In the genomic region with DNA sequence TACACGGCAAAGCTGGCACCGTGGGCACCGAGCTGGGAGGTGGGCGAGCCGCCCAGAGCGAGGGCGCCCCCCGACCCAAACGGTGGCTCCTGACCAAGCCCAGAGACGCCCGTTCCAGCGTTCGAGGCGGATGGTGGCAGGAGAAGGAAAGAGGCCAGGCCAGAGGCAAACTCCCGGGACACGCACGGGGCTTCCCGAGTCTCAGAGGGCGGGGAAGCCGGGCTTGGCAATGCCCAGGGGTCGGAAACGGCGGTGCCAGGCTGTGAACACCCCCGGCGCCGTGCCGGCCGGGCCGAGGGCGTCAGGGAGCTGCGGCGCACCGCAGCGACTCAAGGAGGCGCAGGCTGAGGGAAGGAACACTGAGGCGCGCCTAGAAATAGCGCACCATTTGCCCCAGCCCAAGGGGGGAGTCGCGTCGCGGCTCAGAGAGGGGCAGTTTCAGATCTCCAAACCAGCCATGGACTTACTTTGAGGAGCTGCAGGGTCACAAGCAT, we compare ENCODE assay signal across 8 cellular contexts. TPM values are rescaled to one million over a fixed set of nuclear protein-coding genes. Genes with fewer than 3 reads are reported as not detected.
DNase-seq lines count a peak whose midpoint lies in the region; ATAC-seq and TF ChIP-seq lines count a peak whose summit lies in the region.

No MANE protein-coding gene starts in this region.

- H3K9me3 ChIP-seq in MG63 (no peaks in the 10 kb centered on the region), liver (ENCODE audit: control insufficient read depth in 4 of 4, low read length in 3 of 4) (no peaks in the 10 kb centered on the region), thoracic aorta (no peaks in the 10 kb centered on the region)

- peaks cover 21 to 49% (median 38%) of the 10 kb centered on the region in 4 donors for H3K4me1 ChIP-seq in liver (ENCODE audit: control insufficient read depth in 4 of 4, insufficient read depth in 4 of 4, low read length in 3 of 4)
- H3K4me1 ChIP-seq in thoracic aorta (ENCODE audit: control insufficient read depth in 1 of 2, low read depth in 2 of 2) = peaks cover 30 to 52% of the 10 kb centered on the region in 2 donors

- peak overlapping the region; percentile 87 to 97 (median 89) for H3K4me3 Mint-ChIP-seq in brain

- peaks cover 68% of the 10 kb centered on the region for H3K27me3 Mint-ChIP-seq in brain

- H3K36me3 ChIP-seq in MG63 = peaks cover 12% of the 10 kb centered on the region
- no peaks in the 10 kb centered on the region for H3K36me3 ChIP-seq in liver (ENCODE audit: control insufficient read depth in 4 of 4, insufficient read depth in 3 of 4, low read depth in 1 of 4, low read length in 3 of 4)
- H3K36me3 ChIP-seq in thoracic aorta = no peaks in the 10 kb centered on the region

- peak overlapping the region; percentile 85 to 89 for H3K27ac ChIP-seq in liver (ENCODE audit: low read depth in 1 of 2, low read length in 2 of 2)
- H3K27ac ChIP-seq in thoracic aorta = peak overlapping the region; percentile 93 to 99

- H3K27ac Mint-ChIP-seq in brain = peak overlapping the region; percentile 80 to 97 (median 89)

- peaks cover 0 to 10% (median 0%) of the 10 kb centered on the region in 5 experiments for H3K9me3 Mint-ChIP-seq in brain

- H3K27me3 ChIP-seq in MG63 (no peaks in the 10 kb centered on the region), liver (ENCODE audit: control insufficient read depth in 4 of 4, insufficient read depth in 4 of 4, low read length in 3 of 4) (peaks cover 0 to 2% (median 0%) of the 10 kb centered on the region in 4 donors), thoracic aorta (replicated peaks; ENCODE audit: insufficient read depth) (no peaks in the 10 kb centered on the region)

- H3K9ac ChIP-seq in liver (ENCODE audit: low read depth in 1 of 2, low read length in 2 of 2) = peak overlapping the region; percentile 56 to 89

- TF ChIP-seq RAD21 in liver (IDR thresholded peaks at IDR 0.05) = no peak

- TF ChIP-seq CTCF in brain (conservative IDR thresholded peaks at IDR 0.05) = peak; percentile 36 to 61
- TF ChIP-seq CTCF in liver (IDR thresholded peaks at IDR 0.05; ENCODE audit: low read depth, low read length, missing input control) = no peak
- peak; percentile 37 for TF ChIP-seq CTCF in thoracic aorta (IDR thresholded peaks at IDR 0.05)

- peak; percentile 10 for DNase-seq in NCI-H146 (lab: John Stamatoyannopoulos, UW)
- no peak for DNase-seq in NCI-H146 treated with DMSO at 0.1 percent for 48 hours (lab: John Stamatoyannopoulos, UW; ENCODE audit: unreplicated experiment)
- peak; percentile 67 for DNase-seq in MG63
- DNase-seq in thoracic aorta (ENCODE audit: low spot score) = no peak
- DNase-seq in NCI-H524 treated with DMSO at 0.1 percent for 48 hours (lab: John Stamatoyannopoulos, UW) = no peak

- H3K36me3 Mint-ChIP-seq in brain = peaks cover 3% of the 10 kb centered on the region

- WGBS in liver = under 1% methylated on average over 42 of the region's 42 CpGs

- H3K4me3 ChIP-seq in MG63 (peak overlapping the region; percentile 87), liver (ENCODE audit: low read depth in 1 of 3, low read length in 3 of 3) (peak overlapping the region; percentile 78 to 94 (median 90)), thoracic aorta (peak overlapping the region; percentile 84)

- ATAC-seq in GM21825 (IDR thresholded peaks at IDR 0.05; ENCODE audit: unreplicated experiment) (peak; percentile 45), thoracic aorta (ENCODE audit: insufficient number of reproducible peaks, low FRiP score, low read depth) (peak; percentile 1)

- peaks cover 79% of the 10 kb centered on the region for H3K4me1 Mint-ChIP-seq in brain

TF ChIP-seq in liver, 16 proteins besides CTCF, POLR2A, EP300 and RAD21:
- TF ChIP-seq NR2F2 (IDR thresholded peaks at IDR 0.05) = no peak

RNA-seq across cellular contexts. Expression of a gene that starts 0.4 kb away (rescaled TPM):
- total RNA-seq in MG63 (2014; rRNA removed; shearing (Covaris generic); ENCODE audit: low replicate concordance) = 3.9 and 5.5 TPM in 2 replicates
- polyA plus RNA-seq in brain (ENCODE audit: insufficient read depth, low read depth, low replicate concordance) (5.3 TPM), liver (1 to 10 TPM; 2.7 to 4.9 TPM)
- total RNA-seq in liver (1 to 10 TPM; 4.8 to 9.6 TPM), thoracic aorta (100 to 1,000 TPM in 1 of 2 donors, 10 to 100 TPM in 1; 63.4 to 136 TPM)

Comparison
In these comparisons a context has a peak if more than half of its experiments do, and no peak if none do; other contexts are left out.
1. DNase-seq: peak in NCI-H146 (single experiment) and MG63 (single experiment); none in NCI-H146 treated with DMSO at 0.1 percent for 48 hours (single experiment), thoracic aorta (single experiment) and NCI-H524 treated with DMSO at 0.1 percent for 48 hours (single experiment).
2. Peak in every context shown above with its lines, with median percentiles within 50 percentile points of each other: H3K4me3 ChIP-seq.